ENCODE assay signal across 8 cellular contexts in genomic region chr3:112561085-112561692, GRCh38. TPM values are rescaled to one million over a fixed set of nuclear protein-coding genes. Genes with fewer than 3 reads are reported as not detected.
DNase-seq lines count a peak whose midpoint lies in the region; ATAC-seq and TF ChIP-seq lines count a peak whose summit lies in the region.

No MANE protein-coding gene starts in this region.

- peak overlapping the region; percentile 97 to 99 (median 98) for H3K4me3 Mint-ChIP-seq in CD4-positive, CD25-positive, alpha-beta regulatory T cell
- H3K4me3 Mint-ChIP-seq in activated CD8-positive, alpha-beta memory T cell treated with anti-CD3 and anti-CD28 coated beads, Interleukin-2, amount 10 ng/mL, durations not matched to agents 7 days and 5 days = peak overlapping the region; percentile 95

- peak overlapping the region; percentile 95 to 99 (median 98) for H3K27ac Mint-ChIP-seq in CD4-positive, CD25-positive, alpha-beta regulatory T cell
- H3K27ac Mint-ChIP-seq in activated CD8-positive, alpha-beta memory T cell treated with anti-CD3 and anti-CD28 coated beads, Interleukin-2, amount 10 ng/mL, durations not matched to agents 7 days and 5 days = peak overlapping the region; percentile 95

- H3K27me3 Mint-ChIP-seq in CD4-positive, CD25-positive, alpha-beta regulatory T cell = peaks cover 4% of the 10 kb centered on the region
- no peaks in the 10 kb centered on the region for H3K27me3 Mint-ChIP-seq in activated CD8-positive, alpha-beta memory T cell treated with anti-CD3 and anti-CD28 coated beads, Interleukin-2, amount 10 ng/mL, durations not matched to agents 7 days and 5 days

- no peaks in the 10 kb centered on the region for H3K27me3 ChIP-seq in CD4-positive, CD25-positive, alpha-beta regulatory T cell (ENCODE audit: control insufficient read depth, insufficient read depth, low read length)
- no peaks in the 10 kb centered on the region for H3K27me3 ChIP-seq in mucosa of rectum (ENCODE audit: control insufficient read depth in 2 of 2, insufficient read depth in 2 of 2, low read length in 2 of 2)

- peak; percentile 38 to 44 for ATAC-seq in CD4-positive, CD25-positive, alpha-beta regulatory T cell (ENCODE audit: low read depth in 2 of 2)
- ATAC-seq in HG03439 (IDR thresholded peaks at IDR 0.05; ENCODE audit: unreplicated experiment) = peak; percentile 24
- ATAC-seq in activated CD8-positive, alpha-beta memory T cell treated with anti-CD3 and anti-CD28 coated beads, Interleukin-2, amount 10 ng/mL, durations not matched to agents 7 days and 5 days = peak; percentile 63

- H3K9ac ChIP-seq in mucosa of rectum (ENCODE audit: low read depth in 1 of 2, low read length in 2 of 2) = peak overlapping the region; percentile 95 to 99

- peaks cover 14% of the 10 kb centered on the region for H3K36me3 Mint-ChIP-seq in CD4-positive, CD25-positive, alpha-beta regulatory T cell
- peaks cover 29% of the 10 kb centered on the region for H3K36me3 Mint-ChIP-seq in activated CD8-positive, alpha-beta memory T cell treated with anti-CD3 and anti-CD28 coated beads, Interleukin-2, amount 10 ng/mL, durations not matched to agents 7 days and 5 days

- no peaks in the 10 kb centered on the region for H3K9me3 ChIP-seq in CD4-positive, CD25-positive, alpha-beta regulatory T cell (ENCODE audit: control insufficient read depth in 2 of 2, low read length in 2 of 2)
- H3K9me3 ChIP-seq in mucosa of rectum (ENCODE audit: control insufficient read depth in 2 of 2, low read length in 2 of 2) = no peaks in the 10 kb centered on the region

- H3K4me1 Mint-ChIP-seq in CD4-positive, CD25-positive, alpha-beta regulatory T cell = peaks cover 30 to 63% (median 48%) of the 10 kb centered on the region in 4 donors
- peaks cover 32% of the 10 kb centered on the region for H3K4me1 Mint-ChIP-seq in activated CD8-positive, alpha-beta memory T cell treated with anti-CD3 and anti-CD28 coated beads, Interleukin-2, amount 10 ng/mL, durations not matched to agents 7 days and 5 days

- H3K4me1 ChIP-seq in CD4-positive, CD25-positive, alpha-beta regulatory T cell (ENCODE audit: control insufficient read depth, insufficient read depth, low read length, poor library complexity, severe bottlenecking) = peaks cover 28% of the 10 kb centered on the region
- H3K4me1 ChIP-seq in mucosa of rectum (ENCODE audit: control insufficient read depth in 2 of 2, insufficient read depth in 2 of 2, low read length in 2 of 2) = peaks cover 12 to 16% of the 10 kb centered on the region in 2 donors

- no peaks in the 10 kb centered on the region for H3K9me3 Mint-ChIP-seq in CD4-positive, CD25-positive, alpha-beta regulatory T cell
- no peaks in the 10 kb centered on the region for H3K9me3 Mint-ChIP-seq in activated CD8-positive, alpha-beta memory T cell treated with anti-CD3 and anti-CD28 coated beads, Interleukin-2, amount 10 ng/mL, durations not matched to agents 7 days and 5 days (ENCODE audit: low read depth)

- H3K4me3 ChIP-seq in CD4-positive, CD25-positive, alpha-beta regulatory T cell (ENCODE audit: low read depth, low read length) = peak overlapping the region; percentile 96
- H3K4me3 ChIP-seq in epithelial cell of esophagus (ENCODE audit: low read length) = peak overlapping the region; percentile 97
- peak overlapping the region; percentile 99 to 100 for H3K4me3 ChIP-seq in mucosa of rectum (ENCODE audit: low read length in 2 of 2)

- CTCF ChIA-PET in activated CD8-positive, alpha-beta memory T cell treated with anti-CD3 and anti-CD28 coated beads, Interleukin-2, amount 10 ng/mL, durations not matched to agents 7 days and 5 days (lab: Charles Lee) = interaction anchor here (1.3 to 1.8 kb wide), 4 partner anchors 10 to 444 kb away, joined by 3 to 5 read pairs (median 4); no protein-coding TSS in a partner anchor

- no peak for TF ChIP-seq CTCF in epithelial cell of esophagus (IDR thresholded peaks at IDR 0.05; ENCODE audit: insufficient read depth, low read depth, low read length, missing control alignments)

- peaks cover 6% of the 10 kb centered on the region for H3K36me3 ChIP-seq in CD4-positive, CD25-positive, alpha-beta regulatory T cell (ENCODE audit: control insufficient read depth, insufficient read depth, low read length)
- peaks cover 0 to 6% of the 10 kb centered on the region in 2 donors for H3K36me3 ChIP-seq in mucosa of rectum (ENCODE audit: control insufficient read depth in 2 of 2, insufficient read depth in 2 of 2, low read length in 2 of 2)

- peak; percentile 48 to 85 (median 60) for DNase-seq in CD4-positive, CD25-positive, alpha-beta regulatory T cell
- DNase-seq in GM19240 (ENCODE audit: insufficient read length, low spot score) = peak; percentile 25
- DNase-seq in NCI-H82 (lab: John Stamatoyannopoulos, UW) = peak; percentile 83
- DNase-seq in activated CD8-positive, alpha-beta memory T cell treated with anti-CD3 and anti-CD28 coated beads, Interleukin-2, amount 10 ng/mL, durations not matched to agents 7 days and 5 days = peak; percentile 90
- DNase-seq in epithelial cell of esophagus (ENCODE audit: low read depth) = peak; percentile 92
- peak; percentile 21 to 22 for DNase-seq in stimulated activated CD8-positive, alpha-beta memory T cell treated with anti-CD3 and anti-CD28 coated beads, Interleukin-4, amount 100 ng/mL, for 4 hours (ENCODE audit: low read depth in 2 of 2, low spot score in 1 of 2)

- peak overlapping the region; percentile 97 for H3K27ac ChIP-seq in CD4-positive, CD25-positive, alpha-beta regulatory T cell (ENCODE audit: insufficient read depth, low read length, poor library complexity, severe bottlenecking)
- peak overlapping the region; percentile 98 to 99 for H3K27ac ChIP-seq in mucosa of rectum (ENCODE audit: low read depth in 2 of 2, low read length in 2 of 2)

RNA-seq across cellular contexts. Expression of gene ATG3, which starts 0.6 kb away (rescaled TPM):
- total RNA-seq in CD4-positive, CD25-positive, alpha-beta regulatory T cell = 52.4 TPM
- 100 to 1,000 TPM in 1 of 4 donors, 10 to 100 TPM in 3; 84.5 to 123 (median 92.9) TPM for polyA plus RNA-seq in CD4-positive, CD25-positive, alpha-beta regulatory T cell
- 10 to 100 TPM; 68.0 to 70.6 TPM for total RNA-seq in activated CD8-positive, alpha-beta memory T cell treated with anti-CD3 and anti-CD28 coated beads, Interleukin-2, amount 10 ng/mL, durations not matched to agents 7 days and 5 days

RNA-seq across cellular contexts. Expression of gene SLC35A5, which starts 0.7 kb away (rescaled TPM):
- 9.7 TPM for total RNA-seq in CD4-positive, CD25-positive, alpha-beta regulatory T cell
- 10 to 100 TPM; 21.1 to 27.0 (median 25.6) TPM for polyA plus RNA-seq in CD4-positive, CD25-positive, alpha-beta regulatory T cell
- 10 to 100 TPM; 17.4 to 23.2 TPM for total RNA-seq in activated CD8-positive, alpha-beta memory T cell treated with anti-CD3 and anti-CD28 coated beads, Interleukin-2, amount 10 ng/mL, durations not matched to agents 7 days and 5 days

Comparison
In these comparisons a context has a peak if more than half of its experiments do, and no peak if none do; other contexts are left out.
1. Peak in every context shown above with its lines: DNase-seq, ATAC-seq, H3K4me3 ChIP-seq and H3K27ac ChIP-seq.
2. DNase-seq: peak in every context shown above with its lines; median percentile 92 in epithelial cell of esophagus; 90 in activated CD8-positive, alpha-beta memory T cell treated with anti-CD3 and anti-CD28 coated beads, Interleukin-2, amount 10 ng/mL, durations not matched to agents 7 days and 5 days; 83 in NCI-H82; 60 in CD4-positive, CD25-positive, alpha-beta regulatory T cell; 25 in GM19240; 22 in stimulated activated CD8-positive, alpha-beta memory T cell treated with anti-CD3 and anti-CD28 coated beads, Interleukin-4, amount 100 ng/mL, for 4 hours.